Comparison of ENCODE assay signal across 9 cellular contexts in the genomic region with DNA sequence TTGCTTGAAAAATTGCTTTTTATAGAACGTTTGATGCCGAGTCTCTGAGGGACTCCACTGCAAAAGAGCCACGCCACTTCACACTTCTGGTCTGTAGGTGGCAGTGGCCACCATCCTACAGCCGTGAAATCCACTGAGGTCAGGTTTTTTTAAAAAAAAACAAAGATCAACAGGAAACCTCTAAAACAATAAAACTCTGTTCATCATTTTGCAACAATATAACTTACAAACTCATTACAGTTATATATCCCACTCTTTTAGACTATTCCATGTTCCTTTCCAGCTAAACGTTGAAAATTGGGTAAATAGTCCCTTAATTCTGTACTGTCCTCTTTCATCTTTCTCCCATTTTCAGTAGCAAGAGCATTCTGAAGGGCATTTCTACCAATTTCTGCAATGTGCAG.
DNase-seq lines count a peak whose midpoint lies in the region; ATAC-seq lines count a peak whose summit lies in the region.
"Had no signal": no experiment of that assay in that cellular context is flagged by ENCODE, and none has a peak within 500 bp of the region (broad histone marks: within the 10 kb centered on the region; RNA-seq: fewer than 3 reads in every experiment).

No MANE protein-coding gene starts in this region.

- H3K4me3 Mint-ChIP-seq in activated naive CD8-positive, alpha-beta T cell treated with anti-CD3 and anti-CD28 coated beads, Interleukin-2, amount 50 U/mL, for 24 hours: no peak overlapping the region
- H3K4me3 Mint-ChIP-seq: T-helper 1 cell treated with Interleukin-12 subunit alpha and Interleukin-12 subunit beta and Interleukin-4 antibody, amounts not matched to agents 30 μg/mL and 1 μg/mL, for 36 hours had no signal

- peaks cover 17% of the 10 kb centered on the region for H3K27me3 Mint-ChIP-seq in activated naive CD8-positive, alpha-beta T cell treated with anti-CD3 and anti-CD28 coated beads, Interleukin-2, amount 50 U/mL, for 24 hours

- peak; percentile 33 for DNase-seq in CD1c-positive myeloid dendritic cell (ENCODE audit: extremely low spot score)
- peak; percentile 17 for DNase-seq in NCI-H2107 (lab: John Stamatoyannopoulos, UW)
- peak; percentile 5 for DNase-seq in activated naive CD8-positive, alpha-beta T cell treated with anti-CD3 and anti-CD28 coated beads, Interleukin-2, amount 50 U/mL, for 24 hours
- peak in 29 of 51 donors; percentile 0 to 56 (median 13) for DNase-seq in hypothalamus (lab: John Stamatoyannopoulos, UW)
- peak; percentile 36 for DNase-seq in stromal cell of bone marrow (ENCODE audit: low read depth)

- H3K9me3 Mint-ChIP-seq in activated naive CD8-positive, alpha-beta T cell treated with anti-CD3 and anti-CD28 coated beads, Interleukin-2, amount 50 U/mL, for 24 hours: no peaks in the 10 kb centered on the region
- H3K9me3 Mint-ChIP-seq: T-helper 1 cell treated with Interleukin-12 subunit alpha and Interleukin-12 subunit beta and Interleukin-4 antibody, amounts not matched to agents 30 μg/mL and 1 μg/mL, for 36 hours had no signal

- H3K27ac Mint-ChIP-seq in activated naive CD8-positive, alpha-beta T cell treated with anti-CD3 and anti-CD28 coated beads, Interleukin-2, amount 50 U/mL, for 24 hours: no peak overlapping the region
- H3K27ac Mint-ChIP-seq: T-helper 1 cell treated with Interleukin-12 subunit alpha and Interleukin-12 subunit beta and Interleukin-4 antibody, amounts not matched to agents 30 μg/mL and 1 μg/mL, for 36 hours had no signal

- H3K36me3 Mint-ChIP-seq in activated naive CD8-positive, alpha-beta T cell treated with anti-CD3 and anti-CD28 coated beads, Interleukin-2, amount 50 U/mL, for 24 hours (ENCODE audit: low read depth): no peaks in the 10 kb centered on the region

- no peaks in the 10 kb centered on the region for H3K4me1 Mint-ChIP-seq in activated naive CD8-positive, alpha-beta T cell treated with anti-CD3 and anti-CD28 coated beads, Interleukin-2, amount 50 U/mL, for 24 hours

- peak; percentile 83 for ATAC-seq in GM18861 (IDR thresholded peaks at IDR 0.05; ENCODE audit: unreplicated experiment)
- ATAC-seq in HG03095 (IDR thresholded peaks at IDR 0.05; ENCODE audit: unreplicated experiment): peak; percentile 73
- peak; percentile 65 for ATAC-seq in activated naive CD8-positive, alpha-beta T cell treated with anti-CD3 and anti-CD28 coated beads, Interleukin-2, amount 50 U/mL, for 24 hours
- ATAC-seq in HG03280 (IDR thresholded peaks at IDR 0.05; ENCODE audit: unreplicated experiment): no peak
